ENCODE assay signal across 1 cellular context in the genomic region with DNA sequence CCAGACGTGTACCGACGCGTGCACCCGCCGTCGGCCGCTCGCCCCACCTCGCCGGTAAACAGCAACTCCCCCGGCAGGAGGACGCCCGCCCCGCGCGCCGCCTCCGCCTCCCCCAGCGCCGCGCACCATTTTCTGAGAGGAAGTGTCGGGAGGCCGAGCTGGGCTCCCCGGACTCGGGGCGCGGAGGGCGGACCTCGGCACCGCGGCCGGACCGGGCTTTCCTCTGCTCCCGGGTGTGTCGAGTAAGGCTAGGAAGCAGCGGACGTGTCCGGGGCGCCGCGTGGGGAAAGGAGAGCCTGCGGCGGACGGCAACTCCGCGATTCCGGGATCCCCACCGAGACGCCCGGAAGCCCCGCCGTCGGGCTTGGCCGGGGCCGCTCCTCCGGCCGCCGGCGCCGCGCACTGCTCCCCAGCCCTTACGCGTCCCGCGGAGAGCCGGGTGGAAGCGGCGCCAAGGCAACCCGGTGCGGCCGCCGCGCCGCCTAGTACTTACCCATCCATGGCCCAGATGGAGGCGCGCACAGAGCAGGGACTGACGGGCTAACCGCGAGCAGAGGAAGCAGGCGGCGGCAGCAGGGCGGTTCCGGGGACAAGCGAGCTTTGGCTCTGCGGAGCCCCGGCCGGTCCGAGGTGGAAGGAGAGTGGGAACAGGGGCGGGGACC.
TF ChIP-seq lines count a peak whose summit lies in the region.

A gene with protein sequence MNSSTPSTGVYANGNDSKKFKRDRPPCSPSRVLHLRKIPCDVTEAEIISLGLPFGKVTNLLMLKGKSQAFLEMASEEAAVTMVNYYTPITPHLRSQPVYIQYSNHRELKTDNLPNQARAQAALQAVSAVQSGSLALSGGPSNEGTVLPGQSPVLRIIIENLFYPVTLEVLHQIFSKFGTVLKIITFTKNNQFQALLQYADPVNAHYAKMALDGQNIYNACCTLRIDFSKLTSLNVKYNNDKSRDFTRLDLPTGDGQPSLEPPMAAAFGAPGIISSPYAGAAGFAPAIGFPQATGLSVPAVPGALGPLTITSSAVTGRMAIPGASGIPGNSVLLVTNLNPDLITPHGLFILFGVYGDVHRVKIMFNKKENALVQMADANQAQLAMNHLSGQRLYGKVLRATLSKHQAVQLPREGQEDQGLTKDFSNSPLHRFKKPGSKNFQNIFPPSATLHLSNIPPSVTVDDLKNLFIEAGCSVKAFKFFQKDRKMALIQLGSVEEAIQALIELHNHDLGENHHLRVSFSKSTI (minus strand): TSS at position 643 of the 662 bp plus-strand sequence. CDS start 35,754 bp downstream, outside the sequence.

TF ChIP-seq in K562, 482 proteins besides CTCF, POLR2A, EP300 and RAD21 (continued from another document and continues in another):
- TF ChIP-seq, protein P1, sequence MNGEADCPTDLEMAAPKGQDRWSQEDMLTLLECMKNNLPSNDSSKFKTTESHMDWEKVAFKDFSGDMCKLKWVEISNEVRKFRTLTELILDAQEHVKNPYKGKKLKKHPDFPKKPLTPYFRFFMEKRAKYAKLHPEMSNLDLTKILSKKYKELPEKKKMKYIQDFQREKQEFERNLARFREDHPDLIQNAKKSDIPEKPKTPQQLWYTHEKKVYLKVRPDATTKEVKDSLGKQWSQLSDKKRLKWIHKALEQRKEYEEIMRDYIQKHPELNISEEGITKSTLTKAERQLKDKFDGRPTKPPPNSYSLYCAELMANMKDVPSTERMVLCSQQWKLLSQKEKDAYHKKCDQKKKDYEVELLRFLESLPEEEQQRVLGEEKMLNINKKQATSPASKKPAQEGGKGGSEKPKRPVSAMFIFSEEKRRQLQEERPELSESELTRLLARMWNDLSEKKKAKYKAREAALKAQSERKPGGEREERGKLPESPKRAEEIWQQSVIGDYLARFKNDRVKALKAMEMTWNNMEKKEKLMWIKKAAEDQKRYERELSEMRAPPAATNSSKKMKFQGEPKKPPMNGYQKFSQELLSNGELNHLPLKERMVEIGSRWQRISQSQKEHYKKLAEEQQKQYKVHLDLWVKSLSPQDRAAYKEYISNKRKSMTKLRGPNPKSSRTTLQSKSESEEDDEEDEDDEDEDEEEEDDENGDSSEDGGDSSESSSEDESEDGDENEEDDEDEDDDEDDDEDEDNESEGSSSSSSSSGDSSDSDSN (IDR thresholded peaks at IDR 0.05; ENCODE audit: borderline replicate concordance in 1 of 2, low read depth in 2 of 2, low read length in 2 of 2): peak; percentile 77 to 91
- TF ChIP-seq, protein P2, sequence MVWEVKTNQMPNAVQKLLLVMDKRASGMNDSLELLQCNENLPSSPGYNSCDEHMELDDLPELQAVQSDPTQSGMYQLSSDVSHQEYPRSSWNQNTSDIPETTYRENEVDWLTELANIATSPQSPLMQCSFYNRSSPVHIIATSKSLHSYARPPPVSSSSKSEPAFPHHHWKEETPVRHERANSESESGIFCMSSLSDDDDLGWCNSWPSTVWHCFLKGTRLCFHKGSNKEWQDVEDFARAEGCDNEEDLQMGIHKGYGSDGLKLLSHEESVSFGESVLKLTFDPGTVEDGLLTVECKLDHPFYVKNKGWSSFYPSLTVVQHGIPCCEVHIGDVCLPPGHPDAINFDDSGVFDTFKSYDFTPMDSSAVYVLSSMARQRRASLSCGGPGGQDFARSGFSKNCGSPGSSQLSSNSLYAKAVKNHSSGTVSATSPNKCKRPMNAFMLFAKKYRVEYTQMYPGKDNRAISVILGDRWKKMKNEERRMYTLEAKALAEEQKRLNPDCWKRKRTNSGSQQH (CRISPR knock-in tag; IDR thresholded peaks at IDR 0.05): 0 out of 2 replicates have a peak, but pooled peaks have one; percentile 43
- TF ChIP-seq, protein P3, sequence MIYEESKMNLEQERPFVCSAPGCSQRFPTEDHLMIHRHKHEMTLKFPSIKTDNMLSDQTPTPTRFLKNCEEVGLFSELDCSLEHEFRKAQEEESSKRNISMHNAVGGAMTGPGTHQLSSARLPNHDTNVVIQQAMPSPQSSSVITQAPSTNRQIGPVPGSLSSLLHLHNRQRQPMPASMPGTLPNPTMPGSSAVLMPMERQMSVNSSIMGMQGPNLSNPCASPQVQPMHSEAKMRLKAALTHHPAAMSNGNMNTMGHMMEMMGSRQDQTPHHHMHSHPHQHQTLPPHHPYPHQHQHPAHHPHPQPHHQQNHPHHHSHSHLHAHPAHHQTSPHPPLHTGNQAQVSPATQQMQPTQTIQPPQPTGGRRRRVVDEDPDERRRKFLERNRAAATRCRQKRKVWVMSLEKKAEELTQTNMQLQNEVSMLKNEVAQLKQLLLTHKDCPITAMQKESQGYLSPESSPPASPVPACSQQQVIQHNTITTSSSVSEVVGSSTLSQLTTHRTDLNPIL (CRISPR knock-in tag; IDR thresholded peaks at IDR 0.05): no peak
- TF ChIP-seq, protein P4, sequence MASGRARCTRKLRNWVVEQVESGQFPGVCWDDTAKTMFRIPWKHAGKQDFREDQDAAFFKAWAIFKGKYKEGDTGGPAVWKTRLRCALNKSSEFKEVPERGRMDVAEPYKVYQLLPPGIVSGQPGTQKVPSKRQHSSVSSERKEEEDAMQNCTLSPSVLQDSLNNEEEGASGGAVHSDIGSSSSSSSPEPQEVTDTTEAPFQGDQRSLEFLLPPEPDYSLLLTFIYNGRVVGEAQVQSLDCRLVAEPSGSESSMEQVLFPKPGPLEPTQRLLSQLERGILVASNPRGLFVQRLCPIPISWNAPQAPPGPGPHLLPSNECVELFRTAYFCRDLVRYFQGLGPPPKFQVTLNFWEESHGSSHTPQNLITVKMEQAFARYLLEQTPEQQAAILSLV (tag; IDR thresholded peaks at IDR 0.05): no peak
- TF ChIP-seq BRCA1 (IDR thresholded peaks at IDR 0.05): no peak
- no peak for TF ChIP-seq BRCA1 (CRISPR knock-in tag; IDR thresholded peaks at IDR 0.05)
- TF ChIP-seq ZNF766 (CRISPR knock-in tag; conservative IDR thresholded peaks at IDR 0.05): no peak
- TF ChIP-seq, protein P5, sequence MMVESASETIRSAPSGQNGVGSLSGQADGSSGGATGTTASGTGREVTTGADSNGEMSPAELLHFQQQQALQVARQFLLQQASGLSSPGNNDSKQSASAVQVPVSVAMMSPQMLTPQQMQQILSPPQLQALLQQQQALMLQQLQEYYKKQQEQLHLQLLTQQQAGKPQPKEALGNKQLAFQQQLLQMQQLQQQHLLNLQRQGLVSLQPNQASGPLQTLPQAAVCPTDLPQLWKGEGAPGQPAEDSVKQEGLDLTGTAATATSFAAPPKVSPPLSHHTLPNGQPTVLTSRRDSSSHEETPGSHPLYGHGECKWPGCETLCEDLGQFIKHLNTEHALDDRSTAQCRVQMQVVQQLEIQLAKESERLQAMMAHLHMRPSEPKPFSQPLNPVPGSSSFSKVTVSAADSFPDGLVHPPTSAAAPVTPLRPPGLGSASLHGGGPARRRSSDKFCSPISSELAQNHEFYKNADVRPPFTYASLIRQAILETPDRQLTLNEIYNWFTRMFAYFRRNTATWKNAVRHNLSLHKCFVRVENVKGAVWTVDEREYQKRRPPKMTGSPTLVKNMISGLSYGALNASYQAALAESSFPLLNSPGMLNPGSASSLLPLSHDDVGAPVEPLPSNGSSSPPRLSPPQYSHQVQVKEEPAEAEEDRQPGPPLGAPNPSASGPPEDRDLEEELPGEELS (CRISPR knock-in tag; IDR thresholded peaks at IDR 0.05; ENCODE audit: borderline replicate concordance): peak; percentile 54; the same call in 1 of the 2 replicates
- TF ChIP-seq, protein P6, sequence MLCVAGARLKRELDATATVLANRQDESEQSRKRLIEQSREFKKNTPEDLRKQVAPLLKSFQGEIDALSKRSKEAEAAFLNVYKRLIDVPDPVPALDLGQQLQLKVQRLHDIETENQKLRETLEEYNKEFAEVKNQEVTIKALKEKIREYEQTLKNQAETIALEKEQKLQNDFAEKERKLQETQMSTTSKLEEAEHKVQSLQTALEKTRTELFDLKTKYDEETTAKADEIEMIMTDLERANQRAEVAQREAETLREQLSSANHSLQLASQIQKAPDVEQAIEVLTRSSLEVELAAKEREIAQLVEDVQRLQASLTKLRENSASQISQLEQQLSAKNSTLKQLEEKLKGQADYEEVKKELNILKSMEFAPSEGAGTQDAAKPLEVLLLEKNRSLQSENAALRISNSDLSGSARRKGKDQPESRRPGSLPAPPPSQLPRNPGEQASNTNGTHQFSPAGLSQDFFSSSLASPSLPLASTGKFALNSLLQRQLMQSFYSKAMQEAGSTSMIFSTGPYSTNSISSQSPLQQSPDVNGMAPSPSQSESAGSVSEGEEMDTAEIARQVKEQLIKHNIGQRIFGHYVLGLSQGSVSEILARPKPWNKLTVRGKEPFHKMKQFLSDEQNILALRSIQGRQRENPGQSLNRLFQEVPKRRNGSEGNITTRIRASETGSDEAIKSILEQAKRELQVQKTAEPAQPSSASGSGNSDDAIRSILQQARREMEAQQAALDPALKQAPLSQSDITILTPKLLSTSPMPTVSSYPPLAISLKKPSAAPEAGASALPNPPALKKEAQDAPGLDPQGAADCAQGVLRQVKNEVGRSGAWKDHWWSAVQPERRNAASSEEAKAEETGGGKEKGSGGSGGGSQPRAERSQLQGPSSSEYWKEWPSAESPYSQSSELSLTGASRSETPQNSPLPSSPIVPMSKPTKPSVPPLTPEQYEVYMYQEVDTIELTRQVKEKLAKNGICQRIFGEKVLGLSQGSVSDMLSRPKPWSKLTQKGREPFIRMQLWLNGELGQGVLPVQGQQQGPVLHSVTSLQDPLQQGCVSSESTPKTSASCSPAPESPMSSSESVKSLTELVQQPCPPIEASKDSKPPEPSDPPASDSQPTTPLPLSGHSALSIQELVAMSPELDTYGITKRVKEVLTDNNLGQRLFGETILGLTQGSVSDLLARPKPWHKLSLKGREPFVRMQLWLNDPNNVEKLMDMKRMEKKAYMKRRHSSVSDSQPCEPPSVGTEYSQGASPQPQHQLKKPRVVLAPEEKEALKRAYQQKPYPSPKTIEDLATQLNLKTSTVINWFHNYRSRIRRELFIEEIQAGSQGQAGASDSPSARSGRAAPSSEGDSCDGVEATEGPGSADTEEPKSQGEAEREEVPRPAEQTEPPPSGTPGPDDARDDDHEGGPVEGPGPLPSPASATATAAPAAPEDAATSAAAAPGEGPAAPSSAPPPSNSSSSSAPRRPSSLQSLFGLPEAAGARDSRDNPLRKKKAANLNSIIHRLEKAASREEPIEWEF (CRISPR knock-in tag; IDR thresholded peaks at IDR 0.05): no peak
- TF ChIP-seq ZFP1 (CRISPR knock-in tag; IDR thresholded peaks at IDR 0.05): no peak
- TF ChIP-seq ELF2 (CRISPR knock-in tag; IDR thresholded peaks at IDR 0.05): peak; percentile 59; the same call in 1 of the 2 replicates
- no peak for TF ChIP-seq TOE1 (IDR thresholded peaks at IDR 0.05; ENCODE audit: borderline replicate concordance)
- TF ChIP-seq TOE1 (CRISPR knock-in tag; IDR thresholded peaks at IDR 0.05; ENCODE audit: borderline replicate concordance, low read depth): 0 out of 2 replicates have a peak, but pooled peaks have one; percentile 7
- no peak for TF ChIP-seq ZNF436 (CRISPR knock-in tag; IDR thresholded peaks at IDR 0.05)
- TF ChIP-seq RHOXF2B (CRISPR knock-in tag; conservative IDR thresholded peaks at IDR 0.05): no peak
- 0 out of 2 replicates have a peak, but pooled peaks have one; percentile 56 for TF ChIP-seq RBM14 (IDR thresholded peaks at IDR 0.05; ENCODE audit: borderline replicate concordance, insufficient read depth, low read depth, low read length)
- TF ChIP-seq, protein P7, sequence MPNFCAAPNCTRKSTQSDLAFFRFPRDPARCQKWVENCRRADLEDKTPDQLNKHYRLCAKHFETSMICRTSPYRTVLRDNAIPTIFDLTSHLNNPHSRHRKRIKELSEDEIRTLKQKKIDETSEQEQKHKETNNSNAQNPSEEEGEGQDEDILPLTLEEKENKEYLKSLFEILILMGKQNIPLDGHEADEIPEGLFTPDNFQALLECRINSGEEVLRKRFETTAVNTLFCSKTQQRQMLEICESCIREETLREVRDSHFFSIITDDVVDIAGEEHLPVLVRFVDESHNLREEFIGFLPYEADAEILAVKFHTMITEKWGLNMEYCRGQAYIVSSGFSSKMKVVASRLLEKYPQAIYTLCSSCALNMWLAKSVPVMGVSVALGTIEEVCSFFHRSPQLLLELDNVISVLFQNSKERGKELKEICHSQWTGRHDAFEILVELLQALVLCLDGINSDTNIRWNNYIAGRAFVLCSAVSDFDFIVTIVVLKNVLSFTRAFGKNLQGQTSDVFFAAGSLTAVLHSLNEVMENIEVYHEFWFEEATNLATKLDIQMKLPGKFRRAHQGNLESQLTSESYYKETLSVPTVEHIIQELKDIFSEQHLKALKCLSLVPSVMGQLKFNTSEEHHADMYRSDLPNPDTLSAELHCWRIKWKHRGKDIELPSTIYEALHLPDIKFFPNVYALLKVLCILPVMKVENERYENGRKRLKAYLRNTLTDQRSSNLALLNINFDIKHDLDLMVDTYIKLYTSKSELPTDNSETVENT (CRISPR knock-in tag; IDR thresholded peaks at IDR 0.05): peak; percentile 67; the same call in 1 of the 2 replicates
- peak; percentile 80; the same call in 1 of the 2 replicates for TF ChIP-seq MTA3 (IDR thresholded peaks at IDR 0.05; ENCODE audit: borderline replicate concordance)
- no peak for TF ChIP-seq NFYB (IDR thresholded peaks at IDR 0.05; ENCODE audit: extremely low read depth, insufficient read length)
- TF ChIP-seq TBP (optimal IDR thresholded peaks at IDR 0.05; ENCODE audit: low read depth, low read length): peak; percentile 79
- no peak for TF ChIP-seq TAL1 (IDR thresholded peaks at IDR 0.05)
- peak; percentile 26 for TF ChIP-seq SP1 (CRISPR knock-in tag; IDR thresholded peaks at IDR 0.05)
- peak; percentile 65 for TF ChIP-seq ETV5 (CRISPR knock-in tag; IDR thresholded peaks at IDR 0.05; ENCODE audit: low read depth)
- TF ChIP-seq, protein P8, sequence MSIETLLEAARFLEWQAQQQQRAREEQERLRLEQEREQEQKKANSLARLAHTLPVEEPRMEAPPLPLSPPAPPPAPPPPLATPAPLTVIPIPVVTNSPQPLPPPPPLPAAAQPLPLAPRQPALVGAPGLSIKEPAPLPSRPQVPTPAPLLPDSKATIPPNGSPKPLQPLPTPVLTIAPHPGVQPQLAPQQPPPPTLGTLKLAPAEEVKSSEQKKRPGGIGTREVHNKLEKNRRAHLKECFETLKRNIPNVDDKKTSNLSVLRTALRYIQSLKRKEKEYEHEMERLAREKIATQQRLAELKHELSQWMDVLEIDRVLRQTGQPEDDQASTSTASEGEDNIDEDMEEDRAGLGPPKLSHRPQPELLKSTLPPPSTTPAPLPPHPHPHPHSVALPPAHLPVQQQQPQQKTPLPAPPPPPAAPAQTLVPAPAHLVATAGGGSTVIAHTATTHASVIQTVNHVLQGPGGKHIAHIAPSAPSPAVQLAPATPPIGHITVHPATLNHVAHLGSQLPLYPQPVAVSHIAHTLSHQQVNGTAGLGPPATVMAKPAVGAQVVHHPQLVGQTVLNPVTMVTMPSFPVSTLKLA (conservative IDR thresholded peaks at IDR 0.05): peak; percentile 88 to 97
- TF ChIP-seq ZBTB7A (IDR thresholded peaks at IDR 0.05; ENCODE audit: borderline replicate concordance, control insufficient read depth, low read depth, low read length): no peak
- TF ChIP-seq, protein P9, sequence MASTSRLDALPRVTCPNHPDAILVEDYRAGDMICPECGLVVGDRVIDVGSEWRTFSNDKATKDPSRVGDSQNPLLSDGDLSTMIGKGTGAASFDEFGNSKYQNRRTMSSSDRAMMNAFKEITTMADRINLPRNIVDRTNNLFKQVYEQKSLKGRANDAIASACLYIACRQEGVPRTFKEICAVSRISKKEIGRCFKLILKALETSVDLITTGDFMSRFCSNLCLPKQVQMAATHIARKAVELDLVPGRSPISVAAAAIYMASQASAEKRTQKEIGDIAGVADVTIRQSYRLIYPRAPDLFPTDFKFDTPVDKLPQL (IDR thresholded peaks at IDR 0.05; ENCODE audit: extremely low read depth, insufficient read length): no peak
- 0 out of 2 replicates have a peak, but pooled peaks have one; percentile 38 for TF ChIP-seq GABPB1 (CRISPR knock-in tag; IDR thresholded peaks at IDR 0.05)
- TF ChIP-seq CREB1 (IDR thresholded peaks at IDR 0.05): peak; percentile 90
- TF ChIP-seq CREB1 (CRISPR knock-in tag; IDR thresholded peaks at IDR 0.05): peak; percentile 72; the same call in 1 of the 2 replicates
- no peak for TF ChIP-seq ZNF699 (CRISPR knock-in tag; IDR thresholded peaks at IDR 0.05; ENCODE audit: insufficient replicate concordance)
- peak; percentile 86 for TF ChIP-seq CTBP1 (IDR thresholded peaks at IDR 0.05; ENCODE audit: borderline replicate concordance)
